ENCODE assay signal across 8 cellular contexts in genomic region chr1:165828581-165829329, GRCh38. TPM values are rescaled to one million over a fixed set of nuclear protein-coding genes. Genes with fewer than 3 reads are reported as not detected.
DNase-seq lines count a peak whose midpoint lies in the region; ATAC-seq, FAIRE-seq and TF ChIP-seq lines count a peak whose summit lies in the region.

No MANE protein-coding gene starts in this region.

- H4K20me1 ChIP-seq in HepG2 (ENCODE audit: insufficient read depth, low read length) = peaks cover 9% of the 10 kb centered on the region

- peak overlapping the region; percentile 92 for H3K4me2 ChIP-seq in HepG2 (ENCODE audit: low read depth, low read length)

- H3K4me3 Mint-ChIP-seq in T-helper 1 cell treated with Interleukin-12 subunit alpha and Interleukin-12 subunit beta and Interleukin-4 antibody, amounts not matched to agents 30 μg/mL and 1 μg/mL, for 36 hours = peak overlapping the region; percentile 92
- H3K4me3 Mint-ChIP-seq in stimulated activated memory B cell treated with anti-CD40 and anti-IgM and Interleukin-4, amounts not matched to agents 10 μg/mL and 1 μg/mL and 100 μg/mL, for 72 hours = peak overlapping the region; percentile 93

- H3K4me1 ChIP-seq in HepG2 (ENCODE audit: insufficient read depth, low read length) = peaks cover 49% of the 10 kb centered on the region

- peak; percentile 9; the same call in 1 of the 2 replicates for TF ChIP-seq CTCF in HepG2 (CRISPR knock-in tag; IDR thresholded peaks at IDR 0.05)

- in situ Hi-C loops in HepG2 (cut with HindIII; ENCODE audit: extremely low pct_ligation_motif_present, low pct_unique_long_range_greater_than_20kb) = loop anchor here (5.0 kb wide), 1 partner anchor 79 kb away; no protein-coding TSS in a partner anchor

- peak; percentile 60 for FAIRE-seq in HepG2 (lab: Jason Lieb, UNC)

- peak overlapping the region; percentile 94 for H3K27ac ChIP-seq in HepG2 (ENCODE audit: extremely low read length, insufficient read depth, low read length)

- peak; percentile 65 to 88 for TF ChIP-seq POLR2A in HepG2 (IDR thresholded peaks at IDR 0.05; ENCODE audit: insufficient read depth in 1 of 2, low read depth in 2 of 2, low read length in 2 of 2)

- H3K9me3 ChIP-seq in HepG2 (ENCODE audit: low read length) = no peaks in the 10 kb centered on the region

- CTCF ChIA-PET in HepG2 (lab: Yijun Ruan, JAX; ENCODE audit: low intra/inter-chr PET ratio, low total read pairs) = no interaction called here

- no peaks in the 10 kb centered on the region for H3K9me3 Mint-ChIP-seq in T-helper 1 cell treated with Interleukin-12 subunit alpha and Interleukin-12 subunit beta and Interleukin-4 antibody, amounts not matched to agents 30 μg/mL and 1 μg/mL, for 36 hours
- H3K9me3 Mint-ChIP-seq in stimulated activated memory B cell treated with anti-CD40 and anti-IgM and Interleukin-4, amounts not matched to agents 10 μg/mL and 1 μg/mL and 100 μg/mL, for 72 hours = no peaks in the 10 kb centered on the region

- H2AFZ ChIP-seq in HepG2 (ENCODE audit: low read length) = peak overlapping the region; percentile 61

- H3K9ac ChIP-seq in HepG2 (ENCODE audit: insufficient read depth, low read depth, low read length) = peak overlapping the region; percentile 94

- peak; percentile 2 for ATAC-seq in HG02623 (IDR thresholded peaks at IDR 0.05; ENCODE audit: unreplicated experiment)
- ATAC-seq in HepG2 = peak; percentile 73
- no peak for ATAC-seq in stimulated activated memory B cell treated with anti-CD40 and anti-IgM and Interleukin-4, amounts not matched to agents 10 μg/mL and 1 μg/mL and 100 μg/mL, for 72 hours

- peaks cover 13% of the 10 kb centered on the region for H3K27me3 Mint-ChIP-seq in T-helper 1 cell treated with Interleukin-12 subunit alpha and Interleukin-12 subunit beta and Interleukin-4 antibody, amounts not matched to agents 30 μg/mL and 1 μg/mL, for 36 hours (ENCODE audit: low read depth)
- no peaks in the 10 kb centered on the region for H3K27me3 Mint-ChIP-seq in stimulated activated memory B cell treated with anti-CD40 and anti-IgM and Interleukin-4, amounts not matched to agents 10 μg/mL and 1 μg/mL and 100 μg/mL, for 72 hours

- H3K4me1 Mint-ChIP-seq in T-helper 1 cell treated with Interleukin-12 subunit alpha and Interleukin-12 subunit beta and Interleukin-4 antibody, amounts not matched to agents 30 μg/mL and 1 μg/mL, for 36 hours (ENCODE audit: low read depth) = peaks cover 20% of the 10 kb centered on the region
- peaks cover 31% of the 10 kb centered on the region for H3K4me1 Mint-ChIP-seq in stimulated activated memory B cell treated with anti-CD40 and anti-IgM and Interleukin-4, amounts not matched to agents 10 μg/mL and 1 μg/mL and 100 μg/mL, for 72 hours

- intact Hi-C loops in HepG2 (cut with micrococcal nuclease; ENCODE audit: unreplicated experiment) = loop anchor here (2.0 kb wide), 2 partner anchors 42 to 82 kb away; no protein-coding TSS in a partner anchor

- peaks cover 55% of the 10 kb centered on the region for H3K79me2 ChIP-seq in HepG2 (ENCODE audit: insufficient read depth, low read length)

- WGBS in HepG2 (ENCODE audit: low lambda C conversion rate) = 2% methylated on average over 26 of the region's 26 CpGs

- H3K27me3 ChIP-seq in HepG2 (ENCODE audit: control insufficient read depth in 1 of 2, insufficient read depth in 2 of 2, low read length in 2 of 2) = peaks cover 0 to 2% of the 10 kb centered on the region in 2 experiments; a peak in 2 of 5 replicates

- DNase-seq in stimulated activated CD4-positive, alpha-beta T cell treated with anti-CD3 and anti-CD28 coated beads, Interleukin-1b, Interleukin-23, amount 100 ng/mL, for 4 hours (ENCODE audit: low read depth in 2 of 2) = peak; percentile 3 to 6
- DNase-seq in stimulated activated CD4-positive, alpha-beta T cell treated with anti-CD3 and anti-CD28 coated beads, Interleukin-4, amount 100 ng/mL, for 4 hours = no peak
- DNase-seq in NCI-H146 treated with DMSO at 0.1 percent for 48 hours (lab: John Stamatoyannopoulos, UW; ENCODE audit: unreplicated experiment) (peak; percentile 71), dermis microvascular lymphatic vessel endothelial cell (ENCODE audit: low read depth in 2 of 2) (peak; percentile 64 to 88), HepG2 (ENCODE audit: low spot score) (peak; percentile 82)

- POLR2A ChIA-PET in HepG2 (lab: Yijun Ruan, JAX) = interaction anchor here (0.8 to 2.4 kb wide), 14 partner anchors 9 to 230 kb away, joined by 3 to 22 read pairs (median 5); partner anchors contain the start of genes MGST3 and TMCO1

- H3K27ac Mint-ChIP-seq in T-helper 1 cell treated with Interleukin-12 subunit alpha and Interleukin-12 subunit beta and Interleukin-4 antibody, amounts not matched to agents 30 μg/mL and 1 μg/mL, for 36 hours = peak overlapping the region; percentile 75
- peak overlapping the region; percentile 95 for H3K27ac Mint-ChIP-seq in stimulated activated memory B cell treated with anti-CD40 and anti-IgM and Interleukin-4, amounts not matched to agents 10 μg/mL and 1 μg/mL and 100 μg/mL, for 72 hours

- peaks cover 6% of the 10 kb centered on the region for H3K36me3 Mint-ChIP-seq in T-helper 1 cell treated with Interleukin-12 subunit alpha and Interleukin-12 subunit beta and Interleukin-4 antibody, amounts not matched to agents 30 μg/mL and 1 μg/mL, for 36 hours (ENCODE audit: low read depth)
- peaks cover 4% of the 10 kb centered on the region for H3K36me3 Mint-ChIP-seq in stimulated activated memory B cell treated with anti-CD40 and anti-IgM and Interleukin-4, amounts not matched to agents 10 μg/mL and 1 μg/mL and 100 μg/mL, for 72 hours

- BruUV-seq in HepG2 (replicated peaks; lab: Mats Ljungman, UMichigan) = TSS peak; percentile 94

- peaks cover 0 to 5% of the 10 kb centered on the region in 2 experiments; a peak in 1 of 5 replicates for H3K36me3 ChIP-seq in HepG2 (replicated peaks in 1 of 2; ENCODE audit: control insufficient read depth in 1 of 2, insufficient read depth in 2 of 2, low read length in 2 of 2)

- H3K4me3 ChIP-seq in HepG2 (replicated peaks in 1 of 3; ENCODE audit: insufficient read depth in 1 of 3, low read depth in 2 of 3, low read length in 3 of 3) = peak overlapping the region; percentile 81 to 87 (median 86)

- no peak for TF ChIP-seq RAD21 in HepG2 (CRISPR knock-in tag; IDR thresholded peaks at IDR 0.05)

- TF ChIP-seq EP300 in HepG2 (IDR thresholded peaks at IDR 0.05; ENCODE audit: low read depth in 2 of 2, low read length in 2 of 2) (no peak), HepG2 (CRISPR knock-in tag; IDR thresholded peaks at IDR 0.05; ENCODE audit: borderline replicate concordance) (no peak)

TF ChIP-seq in HepG2, 621 proteins besides CTCF, POLR2A, EP300 and RAD21 (continues in another document):
- TF ChIP-seq HNF4A (CRISPR knock-in tag; IDR thresholded peaks at IDR 0.05) = no peak
- TF ChIP-seq TSC22D2 (CRISPR knock-in tag; IDR thresholded peaks at IDR 0.05; ENCODE audit: borderline replicate concordance) = no peak
- TF ChIP-seq ZFY (CRISPR knock-in tag; IDR thresholded peaks at IDR 0.05) = no peak
- peak; percentile 25; the same call in 1 of the 2 replicates for TF ChIP-seq KAT8 (CRISPR knock-in tag; IDR thresholded peaks at IDR 0.05)
- no peak for TF ChIP-seq ZNF572 (CRISPR knock-in tag; IDR thresholded peaks at IDR 0.05)
- TF ChIP-seq ZNF580 (CRISPR knock-in tag; IDR thresholded peaks at IDR 0.05; ENCODE audit: borderline replicate concordance, low read depth) = peak; percentile 48; the same call in 1 of the 2 replicates
- 0 out of 2 replicates have a peak, but pooled peaks have one; percentile 25 for TF ChIP-seq E2F1 (CRISPR knock-in tag; IDR thresholded peaks at IDR 0.05)
- TF ChIP-seq ZNF709 (CRISPR knock-in tag; IDR thresholded peaks at IDR 0.05) = peak; percentile 74; the same call in 1 of the 2 replicates
- TF ChIP-seq PCBP1 (IDR thresholded peaks at IDR 0.05; ENCODE audit: borderline replicate concordance, low read depth, low read length) = no peak
- TF ChIP-seq NFYB (CRISPR knock-in tag; IDR thresholded peaks at IDR 0.05) = no peak

RNA-seq across cellular contexts. Expression of gene UCK2, which starts 1.3 kb away (rescaled TPM):
- total RNA-seq in dermis microvascular lymphatic vessel endothelial cell = 67.4 and 72.1 TPM in 2 replicates
- 61.2 and 64.3 TPM in 2 replicates for total RNA-seq in HepG2 (2016; rRNA removed; fragmentation: Illumina TruSeq; extraction: Trizol)
- 48.7 and 49.7 TPM in 2 replicates for total RNA-seq in HepG2 (2016; cell fraction: cytosol; rRNA removed; fragmentation: Illumina TruSeq; extraction: Trizol; ENCODE audit: low read depth)
- total RNA-seq in HepG2 (2016; cell fraction: insoluble cytoplasmic fraction; rRNA removed; fragmentation: Illumina TruSeq; extraction: Trizol) = 63.3 and 67.3 TPM in 2 replicates
- total RNA-seq in HepG2 (2016; cell fraction: membrane; rRNA removed; fragmentation: Illumina TruSeq; extraction: Trizol) = 50.4 and 50.6 TPM in 2 replicates
- total RNA-seq in HepG2 (2016; cell fraction: nucleus; rRNA removed; fragmentation: Illumina TruSeq; extraction: Trizol) = 29.2 and 34.0 TPM in 2 replicates
- 67.7 and 78.0 TPM in 2 replicates for polyA plus RNA-seq in HepG2 (2011; rRNA removed)
- polyA plus RNA-seq in HepG2 (2011; cell fraction: cytosol; rRNA removed) = 65.6 and 80.3 TPM in 2 replicates
- 37.2 and 37.9 TPM in 2 replicates for polyA plus RNA-seq in HepG2 (2011; cell fraction: nucleus; rRNA removed)
- polyA plus RNA-seq in HepG2 (2012) = 42.1 and 43.5 TPM in 2 replicates
- 37.9 and 42.9 TPM in 2 replicates for polyA plus RNA-seq in HepG2 (2016; cell fraction: cytosol; fragmentation: Illumina TruSeq; extraction: Trizol; ENCODE audit: low read depth)
- polyA plus RNA-seq in HepG2 (2016; cell fraction: insoluble cytoplasmic fraction; fragmentation: Illumina TruSeq; extraction: Trizol; ENCODE audit: low read depth) = 73.9 and 74.9 TPM in 2 replicates
- polyA plus RNA-seq in HepG2 (2016; cell fraction: membrane; fragmentation: Illumina TruSeq; extraction: Trizol; ENCODE audit: low read depth) = 38.1 and 41.9 TPM in 2 replicates
- 50.4 and 61.3 TPM in 2 replicates for polyA plus RNA-seq in HepG2 (2016; cell fraction: nucleus; fragmentation: Illumina TruSeq; extraction: Trizol; ENCODE audit: insufficient read depth, low read depth)
- polyA minus RNA-seq in HepG2 (2011; rRNA and poly(A)+ RNA removed; ENCODE audit: low replicate concordance) = 72.4 and 233 TPM in 2 replicates
- 37.7 and 47.8 TPM in 2 replicates for polyA minus RNA-seq in HepG2 (2011; cell fraction: cytosol; rRNA and poly(A)+ RNA removed)
- polyA minus RNA-seq in HepG2 (2011; cell fraction: nucleus; rRNA and poly(A)+ RNA removed) = 32.8 and 33.9 TPM in 2 replicates

Comparison
In these comparisons a context has a peak if more than half of its experiments do, and no peak if none do; other contexts are left out.
1. DNase-seq: peak in stimulated activated CD4-positive, alpha-beta T cell treated with anti-CD3 and anti-CD28 coated beads, Interleukin-1b, Interleukin-23, amount 100 ng/mL, for 4 hours (2 of 2), NCI-H146 treated with DMSO at 0.1 percent for 48 hours (single experiment), dermis microvascular lymphatic vessel endothelial cell (2 of 2) and HepG2 (single experiment); none in stimulated activated CD4-positive, alpha-beta T cell treated with anti-CD3 and anti-CD28 coated beads, Interleukin-4, amount 100 ng/mL, for 4 hours (0 of 2).